ENCODE assay signal across 9 cellular contexts in the genomic region with DNA sequence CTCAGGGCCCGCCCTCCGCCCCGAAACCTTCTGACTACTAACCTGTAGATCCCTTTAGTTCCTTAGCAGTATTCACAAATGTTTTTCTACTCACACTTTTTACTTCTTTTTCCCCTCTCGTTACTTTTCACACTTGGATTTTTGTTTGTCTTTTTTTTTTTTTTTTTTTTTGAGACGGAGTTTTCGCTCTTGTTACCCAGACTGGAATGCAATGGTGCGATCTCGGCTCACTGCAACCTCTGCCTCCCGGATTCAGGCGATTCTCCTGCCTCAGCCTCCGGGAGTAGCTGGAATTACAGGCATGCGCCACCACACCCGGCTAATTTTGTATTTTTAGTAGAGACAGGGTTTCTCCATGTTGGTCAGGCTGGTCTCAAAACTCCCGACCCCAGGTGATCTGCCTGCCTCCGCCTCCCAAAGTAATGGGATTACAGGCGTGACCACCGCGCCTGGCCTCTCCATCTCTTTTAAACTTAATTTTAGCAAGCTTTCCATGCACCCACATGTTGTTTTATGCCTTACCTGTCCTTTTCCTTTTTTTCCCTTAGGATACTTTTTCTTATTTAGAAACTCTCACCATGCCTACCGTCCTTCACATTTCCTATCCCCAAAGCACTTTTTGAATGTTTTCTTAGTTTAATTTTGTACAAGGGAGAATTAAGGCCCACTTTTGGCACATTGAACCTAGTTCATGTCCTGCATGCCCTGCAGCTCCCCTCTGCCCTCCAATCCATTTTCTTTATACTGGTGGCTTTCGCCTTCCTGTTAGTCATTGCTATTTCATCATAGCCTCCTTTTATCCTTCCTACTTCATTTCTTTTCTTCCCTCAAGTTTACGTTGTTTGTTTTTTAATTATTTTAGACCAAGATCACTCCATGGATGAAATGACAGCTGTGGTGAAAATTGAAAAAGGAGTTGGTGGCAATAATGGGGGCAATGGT. TPM values are rescaled to one million over a fixed set of nuclear protein-coding genes. Genes with fewer than 3 reads are reported as not detected.
A peak's percentile ranks its signal among the peaks of the same experiment; 100 is the strongest.
DNase-seq lines count a peak whose midpoint lies in the region; ATAC-seq, FAIRE-seq and TF ChIP-seq lines count a peak whose summit lies in the region.
"Had no signal": no experiment of that assay in that cellular context is flagged by ENCODE, and none has a peak within 500 bp of the region (broad histone marks: within the 10 kb centered on the region; RNA-seq: fewer than 3 reads in every experiment).

No MANE protein-coding gene starts in this region.

- H3K9ac ChIP-seq in adipocyte (ENCODE audit: low read length): peak overlapping the region; percentile 88
- peak overlapping the region; percentile 78 for H3K9ac ChIP-seq in keratinocyte (ENCODE audit: control insufficient read depth, extremely low read depth, insufficient read depth, low read length)

- peaks cover 43% of the 10 kb centered on the region for H3K79me2 ChIP-seq in ACC112 (ENCODE audit: control insufficient read depth, insufficient read depth, low read length, unreplicated experiment)
- H3K79me2 ChIP-seq in keratinocyte (ENCODE audit: control insufficient read depth, insufficient read depth, low read length): peaks cover 31% of the 10 kb centered on the region

- TF ChIP-seq CTCF in keratinocyte (optimal IDR thresholded peaks at IDR 0.05 in 1 of 3, IDR thresholded peaks at IDR 0.05 in 1 of 3, conservative IDR thresholded peaks at IDR 0.05 in 1 of 3; ENCODE audit: extremely low read depth in 1 of 3, insufficient read depth in 2 of 3, low read length in 3 of 3): no peak
- no peak for TF ChIP-seq CTCF in suprapubic skin (IDR thresholded peaks at IDR 0.05)

- H3K4me1 ChIP-seq in ACC112 (ENCODE audit: control insufficient read depth, insufficient read depth, low read length, unreplicated experiment) (peaks cover 44% of the 10 kb centered on the region), adipocyte (ENCODE audit: control insufficient read depth, insufficient read depth, low read length) (peaks cover 46% of the 10 kb centered on the region), keratinocyte (ENCODE audit: control insufficient read depth, extremely low read depth, insufficient read depth, low read length) (peaks cover 44% of the 10 kb centered on the region), suprapubic skin (peaks cover 63% of the 10 kb centered on the region)

- H3K27me3 ChIP-seq in ACC112 (ENCODE audit: insufficient read depth, low read length) (no peaks in the 10 kb centered on the region), adipocyte (replicated peaks; ENCODE audit: control insufficient read depth, insufficient read depth, low read length) (no peaks in the 10 kb centered on the region), keratinocyte (ENCODE audit: control insufficient read depth, extremely low read depth, insufficient read depth, low read length) (no peaks in the 10 kb centered on the region), suprapubic skin (no peaks in the 10 kb centered on the region)

- DNase-seq in HT-29 (ENCODE audit: low spot score) (peak; percentile 34), adipocyte (ENCODE audit: low read depth) (peak; percentile 67), keratinocyte (ENCODE audit: low read depth, low spot score) (no peak), suprapubic skin (ENCODE audit: low spot score in 2 of 2) (peak in 1 of 2 donors; percentile 66), left lobe of liver (ENCODE audit: low spot score) (no peak), DMS 273 (lab: John Stamatoyannopoulos, UW; ENCODE audit: unreplicated experiment) (no peak)

- peaks cover 10% of the 10 kb centered on the region for H4K20me1 ChIP-seq in keratinocyte (ENCODE audit: control insufficient read depth, extremely low read depth, insufficient read depth, low read length)

- TF ChIP-seq EP300 in suprapubic skin (IDR thresholded peaks at IDR 0.05): no peak

- peak overlapping the region; percentile 71 for H3K4me3 ChIP-seq in ACC112 (ENCODE audit: low read depth, low read length)
- peak overlapping the region; percentile 85 for H3K4me3 ChIP-seq in adipocyte (ENCODE audit: low read length)
- peak overlapping the region; percentile 38 to 82 (median 74) for H3K4me3 ChIP-seq in keratinocyte (ENCODE audit: control insufficient read depth in 2 of 3, extremely low read depth in 1 of 3, insufficient read depth in 2 of 3, low read depth in 1 of 3, low read length in 3 of 3)
- peak overlapping the region; percentile 77 for H3K4me3 ChIP-seq in suprapubic skin

- ATAC-seq in left lobe of liver: no peak
- no peak for ATAC-seq in HG03521 (IDR thresholded peaks at IDR 0.05; ENCODE audit: unreplicated experiment)

- peaks cover 17% of the 10 kb centered on the region; the same call in 1 of the 2 replicates for H3K36me3 ChIP-seq in ACC112 (ENCODE audit: insufficient read depth, low read length)
- H3K36me3 ChIP-seq in adipocyte (ENCODE audit: control insufficient read depth, insufficient read depth, low read length, severe bottlenecking): peaks cover 18% of the 10 kb centered on the region
- H3K36me3 ChIP-seq in keratinocyte (ENCODE audit: control insufficient read depth in 2 of 2, extremely low read depth in 1 of 2, insufficient read depth in 2 of 2, low read length in 2 of 2): peaks cover 0 to 22% of the 10 kb centered on the region in 2 experiments
- peaks cover 35% of the 10 kb centered on the region for H3K36me3 ChIP-seq in suprapubic skin

- peaks cover 5% of the 10 kb centered on the region for H3K9me1 ChIP-seq in keratinocyte (ENCODE audit: control insufficient read depth, extremely low read depth, insufficient read depth, low read length)

- WGBS in suprapubic skin: 4% methylated on average over 20 of the region's 21 CpGs

- FAIRE-seq in keratinocyte (lab: Jason Lieb, UNC): no peak

- no peaks in the 10 kb centered on the region for H3K9me3 ChIP-seq in adipocyte (ENCODE audit: control insufficient read depth, low read length)
- no peaks in the 10 kb centered on the region for H3K9me3 ChIP-seq in keratinocyte (ENCODE audit: control insufficient read depth, low read depth, low read length)
- H3K9me3 ChIP-seq in suprapubic skin: no peaks in the 10 kb centered on the region

- H3K27ac ChIP-seq in ACC112 (ENCODE audit: low read depth, low read length) (peak overlapping the region; percentile 74), keratinocyte (ENCODE audit: control insufficient read depth, insufficient read depth, low read length) (peak overlapping the region; percentile 95), suprapubic skin (peak overlapping the region; percentile 100)

- dilution Hi-C loops in keratinocyte (cut with MboI; ENCODE audit: extremely low pct_ligation_motif_present, low sequenced_read_pairs): no loop called here

- TF ChIP-seq POLR2A in suprapubic skin (IDR thresholded peaks at IDR 0.05): no peak

- H2AFZ ChIP-seq in ACC112 (ENCODE audit: low read length, unreplicated experiment) (no peak overlapping the region), keratinocyte (ENCODE audit: control insufficient read depth, low read length) (no peak overlapping the region)

- H3K4me2 ChIP-seq in keratinocyte (ENCODE audit: control insufficient read depth, extremely low read depth, insufficient read depth, low read depth, low read length): peak overlapping the region; percentile 92

RNA-seq across cellular contexts. Expression of a gene that starts 1.1 kb away (rescaled TPM):
- 52.0 and 56.5 TPM in 2 replicates for total RNA-seq in HT-29 (2014; rRNA removed; shearing (Covaris generic))
- polyA plus RNA-seq in keratinocyte: 30.7 to 34.5 TPM (median 31.2 TPM) in 3 replicates
- 9.3 TPM for polyA plus RNA-seq in keratinocyte (2011; ENCODE audit: low read depth)
- polyA plus RNA-seq in keratinocyte (2011; cell fraction: cytosol; rRNA removed): 14.5 and 20.1 TPM in 2 replicates
- 38.4 and 41.8 TPM in 2 replicates for polyA plus RNA-seq in keratinocyte (2011; cell fraction: nucleus; rRNA removed)
- polyA plus RNA-seq in keratinocyte (2012; ENCODE audit: low replicate concordance): 16.6 and 21.3 TPM in 2 replicates
- polyA minus RNA-seq in keratinocyte: 68.7 to 128 TPM (median 106 TPM) in 3 replicates
- 29.0 TPM for polyA minus RNA-seq in keratinocyte (2011; cell fraction: cytosol; rRNA and poly(A)+ RNA removed)
- polyA minus RNA-seq in keratinocyte (2011; cell fraction: nucleus; rRNA and poly(A)+ RNA removed): 32.4 and 49.2 TPM in 2 replicates
- 100 to 1,000 TPM in 3 of 4 donors, 10 to 100 TPM in 1; 82.5 to 122 (median 111) TPM for total RNA-seq in suprapubic skin
- total RNA-seq in left lobe of liver: 24.5 TPM

RNA-seq across cellular contexts. Expression of a gene that starts 42.6 kb away (rescaled TPM):
- total RNA-seq in HT-29 (2014; rRNA removed; shearing (Covaris generic)): not detected in 2 replicates
- 0.04 TPM in 1 of 3 replicates, not detected in the others for polyA plus RNA-seq in keratinocyte
- not detected for polyA plus RNA-seq in keratinocyte (2011; ENCODE audit: low read depth)
- polyA plus RNA-seq in keratinocyte (2011; cell fraction: cytosol; rRNA removed): not detected in 2 replicates
- polyA plus RNA-seq in keratinocyte (2011; cell fraction: nucleus; rRNA removed): not detected in 2 replicates
- polyA plus RNA-seq in keratinocyte (2012; ENCODE audit: low replicate concordance): not detected in 2 replicates
- not detected in 3 replicates for polyA minus RNA-seq in keratinocyte
- not detected for polyA minus RNA-seq in keratinocyte (2011; cell fraction: cytosol; rRNA and poly(A)+ RNA removed)
- polyA minus RNA-seq in keratinocyte (2011; cell fraction: nucleus; rRNA and poly(A)+ RNA removed): not detected in 2 replicates
- total RNA-seq in suprapubic skin (under 1 TPM in 1 of 4 donors, not detected in 3; 0.23 TPM), left lobe of liver (0.78 TPM)
- total RNA-seq: pulmonary artery endothelial cell had no signal

RNA-seq across cellular contexts. Expression of a gene that starts 44.9 kb away (rescaled TPM):
- total RNA-seq in HT-29 (2014; rRNA removed; shearing (Covaris generic)): not detected in 2 replicates
- polyA plus RNA-seq in keratinocyte: not detected in 3 replicates
- not detected for polyA plus RNA-seq in keratinocyte (2011; ENCODE audit: low read depth)
- polyA plus RNA-seq in keratinocyte (2011; cell fraction: cytosol; rRNA removed): not detected in 2 replicates
- not detected in 2 replicates for polyA plus RNA-seq in keratinocyte (2011; cell fraction: nucleus; rRNA removed)
- not detected in 2 replicates for polyA plus RNA-seq in keratinocyte (2012; ENCODE audit: low replicate concordance)
- polyA minus RNA-seq in keratinocyte: not detected in 3 replicates
- not detected for polyA minus RNA-seq in keratinocyte (2011; cell fraction: cytosol; rRNA and poly(A)+ RNA removed)
- polyA minus RNA-seq in keratinocyte (2011; cell fraction: nucleus; rRNA and poly(A)+ RNA removed): not detected in 2 replicates
- total RNA-seq in suprapubic skin: not detected
- not detected for total RNA-seq in left lobe of liver
- total RNA-seq: pulmonary artery endothelial cell had no signal

RNA-seq across cellular contexts. Expression of a gene that starts 59.7 kb away (rescaled TPM):
- 68.4 and 70.6 TPM in 2 replicates for total RNA-seq in HT-29 (2014; rRNA removed; shearing (Covaris generic))
- 42.1 to 58.3 TPM (median 42.3 TPM) in 3 replicates for polyA plus RNA-seq in keratinocyte
- polyA plus RNA-seq in keratinocyte (2011; ENCODE audit: low read depth): 5.4 TPM
- 25.7 and 29.1 TPM in 2 replicates for polyA plus RNA-seq in keratinocyte (2011; cell fraction: cytosol; rRNA removed)
- polyA plus RNA-seq in keratinocyte (2011; cell fraction: nucleus; rRNA removed): 106 and 125 TPM in 2 replicates
- 28.7 and 45.0 TPM in 2 replicates for polyA plus RNA-seq in keratinocyte (2012; ENCODE audit: low replicate concordance)
- 53.9 to 90.1 TPM (median 74.2 TPM) in 3 replicates for polyA minus RNA-seq in keratinocyte
- 41.2 TPM for polyA minus RNA-seq in keratinocyte (2011; cell fraction: cytosol; rRNA and poly(A)+ RNA removed)
- 26.0 and 32.9 TPM in 2 replicates for polyA minus RNA-seq in keratinocyte (2011; cell fraction: nucleus; rRNA and poly(A)+ RNA removed)
- total RNA-seq in suprapubic skin (10 to 100 TPM; 35.9 to 72.9 (median 52.5) TPM), left lobe of liver (28.2 TPM)

Comparison
In these comparisons a context has a peak if more than half of its experiments do, and no peak if none do; other contexts are left out.
1. DNase-seq: peak in HT-29 (single experiment) and adipocyte (single experiment); none in keratinocyte (single experiment), left lobe of liver (single experiment) and DMS 273 (single experiment).
2. Peak in every context shown above with its lines, with median percentiles within 50 percentile points of each other: H3K27ac ChIP-seq and H3K4me3 ChIP-seq.